16 cellular contexts compared by ENCODE assay signal in genomic region chr3:150367771-150368170, GRCh38.
"Had no signal": no experiment of that assay in that cellular context is flagged by ENCODE, and none has a peak within 500 bp of the region (broad histone marks: within the 10 kb centered on the region; RNA-seq: fewer than 3 reads in every experiment).

No MANE protein-coding gene starts in this region.

- DNase-seq: activated CD4-positive, alpha-beta T cell treated with anti-CD3 and anti-CD28 coated beads for 4 hours; activated CD8-positive, alpha-beta memory T cell treated with anti-CD3 and anti-CD28 coated beads for 24 hours; activated gamma-delta T cell treated with Interleukin-2 at 50 U/mL for 16 hours; activated naive CD8-positive, alpha-beta T cell treated with anti-CD3 and anti-CD28 coated beads for 36 hours; hippocampal formation; naive thymus-derived CD4-positive, alpha-beta T cell; posterior cingulate gyrus; stimulated activated CD4-positive, alpha-beta T cell treated with anti-CD3 and anti-CD28 coated beads, Interleukin-2, amount 100 ng/mL, for 48 hours; stimulated activated naive B cell treated with anti-CD40 and anti-IgM and Interleukin-4, amounts not matched to agents 10 μg/mL and 1 μg/mL and 100 μg/mL, for 72 hours; T-helper 17 cell; thyroid gland; uterus had no signal

- H3K4me1 Mint-ChIP-seq: activated naive CD8-positive, alpha-beta T cell treated with anti-CD3 and anti-CD28 coated beads for 36 hours; T-helper 17 cell had no signal

- ATAC-seq: left lobe of liver; naive thymus-derived CD4-positive, alpha-beta T cell; stimulated activated naive B cell treated with anti-CD40 and anti-IgM and Interleukin-4, amounts not matched to agents 10 μg/mL and 1 μg/mL and 100 μg/mL, for 72 hours; T-helper 17 cell; WTC11 had no signal

- H3K27ac ChIP-seq: cardiac muscle cell, neutrophil, thyroid gland, uterus had no signal

- H3K27me3 ChIP-seq: cardiac muscle cell, neutrophil, thyroid gland, uterus had no signal

- H3K9me3 Mint-ChIP-seq: activated naive CD8-positive, alpha-beta T cell treated with anti-CD3 and anti-CD28 coated beads for 36 hours; stimulated activated naive B cell treated with anti-CD40 and anti-IgM and Interleukin-4, amounts not matched to agents 10 μg/mL and 1 μg/mL and 100 μg/mL, for 72 hours had no signal

- H3K4me3 ChIP-seq: cardiac muscle cell, thyroid gland, uterus had no signal

- H3K36me3 ChIP-seq: cardiac muscle cell, neutrophil, thyroid gland, uterus had no signal

- H3K27ac Mint-ChIP-seq: activated naive CD8-positive, alpha-beta T cell treated with anti-CD3 and anti-CD28 coated beads for 36 hours; naive thymus-derived CD4-positive, alpha-beta T cell; stimulated activated naive B cell treated with anti-CD40 and anti-IgM and Interleukin-4, amounts not matched to agents 10 μg/mL and 1 μg/mL and 100 μg/mL, for 72 hours; T-helper 17 cell; WTC11 had no signal

- H3K27me3 Mint-ChIP-seq: activated naive CD8-positive, alpha-beta T cell treated with anti-CD3 and anti-CD28 coated beads for 36 hours; stimulated activated naive B cell treated with anti-CD40 and anti-IgM and Interleukin-4, amounts not matched to agents 10 μg/mL and 1 μg/mL and 100 μg/mL, for 72 hours had no signal

- H3K36me3 Mint-ChIP-seq: activated naive CD8-positive, alpha-beta T cell treated with anti-CD3 and anti-CD28 coated beads for 36 hours; naive thymus-derived CD4-positive, alpha-beta T cell; WTC11 had no signal

- H3K4me3 Mint-ChIP-seq: activated naive CD8-positive, alpha-beta T cell treated with anti-CD3 and anti-CD28 coated beads for 36 hours; naive thymus-derived CD4-positive, alpha-beta T cell; stimulated activated naive B cell treated with anti-CD40 and anti-IgM and Interleukin-4, amounts not matched to agents 10 μg/mL and 1 μg/mL and 100 μg/mL, for 72 hours; T-helper 17 cell; WTC11 had no signal

- H3K9me3 ChIP-seq: neutrophil, thyroid gland, uterus had no signal

- H3K4me1 ChIP-seq: uterus had no signal
